Comparison of ENCODE assay signal across 18 cellular contexts in the genomic region with DNA sequence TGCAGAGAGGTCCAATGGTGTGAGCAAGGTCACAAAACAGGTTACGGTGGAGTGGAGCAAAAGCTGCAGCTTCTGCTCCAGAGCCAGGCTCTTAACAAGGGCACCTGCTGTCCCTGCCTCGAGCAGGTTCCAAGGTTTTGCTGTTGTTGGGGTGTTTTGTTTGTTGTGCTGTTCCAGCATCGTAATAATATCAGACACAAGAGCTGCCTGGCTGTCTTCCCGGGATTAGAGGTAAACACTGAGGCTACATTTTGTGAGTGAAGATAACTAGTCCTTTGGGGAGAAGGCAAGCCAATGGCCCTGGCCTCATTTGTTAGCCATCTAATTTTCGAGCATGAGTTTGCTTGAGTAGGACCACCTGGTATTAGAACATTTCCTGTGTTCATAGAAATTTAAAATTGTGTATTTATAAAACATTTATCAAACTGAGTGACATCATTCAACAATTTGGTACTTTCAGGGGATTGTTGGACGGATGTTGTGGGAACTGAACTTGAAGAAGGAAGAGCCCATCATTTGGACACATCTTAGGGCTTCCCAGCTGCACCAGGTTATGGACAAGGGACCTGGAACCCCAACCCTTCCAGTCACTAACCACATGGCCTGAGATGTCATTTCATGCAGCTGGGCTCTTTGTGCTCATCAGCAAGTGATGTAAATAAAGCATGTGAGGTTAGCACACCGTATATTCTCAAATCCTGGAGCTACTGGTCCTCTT.
DNase-seq lines count a peak whose midpoint lies in the region; ATAC-seq and TF ChIP-seq lines count a peak whose summit lies in the region.
"Had no signal": no experiment of that assay in that cellular context is flagged by ENCODE, and none has a peak within 500 bp of the region (broad histone marks: within the 10 kb centered on the region; RNA-seq: fewer than 3 reads in every experiment).

No MANE protein-coding gene starts in this region.

- peak; percentile 5 for DNase-seq in NCI-H345 (lab: John Stamatoyannopoulos, UW)
- DNase-seq in NCI-H345 treated with DMSO at 0.1 percent for 48 hours (lab: John Stamatoyannopoulos, UW; ENCODE audit: unreplicated experiment): no peak
- DNase-seq in DMS53 (lab: John Stamatoyannopoulos, UW): peak; percentile 64
- peak; percentile 88 for DNase-seq in NCI-H2029 treated with DMSO at 0.1 percent for 48 hours (lab: John Stamatoyannopoulos, UW)
- peak; percentile 40 for DNase-seq in left ventricle myocardium inferior
- no peak for DNase-seq in body of pancreas
- no peak for DNase-seq in activated CD8-positive, alpha-beta T cell treated with anti-CD3 and anti-CD28 coated beads for 36 hours
- DNase-seq: 8988T, KBM-7, MV-4-11, NCI-H1436 treated with DMSO at 0.1 percent for 48 hours, NCI-H2171 treated with DMSO at 0.1 percent for 48 hours, NCI-H510A treated with DMSO at 0.1 percent for 48 hours, SW 1271 had no signal

- H3K36me3 ChIP-seq in left ventricle myocardium inferior: no peaks in the 10 kb centered on the region
- no peaks in the 10 kb centered on the region for H3K36me3 ChIP-seq in body of pancreas (replicated peaks in 1 of 2; ENCODE audit: insufficient read depth in 1 of 2, low read depth in 2 of 2)

- no peak overlapping the region for H3K27ac Mint-ChIP-seq in activated CD8-positive, alpha-beta T cell treated with anti-CD3 and anti-CD28 coated beads for 36 hours
- H3K27ac Mint-ChIP-seq: CD14-positive monocyte had no signal

- CTCF ChIA-PET in activated CD8-positive, alpha-beta T cell treated with anti-CD3 and anti-CD28 coated beads for 36 hours (lab: Charles Lee): no interaction called here

- 45 to 55% methylated on average over 7 of the region's 7 CpGs for WGBS in body of pancreas, 2 donors

- H3K27me3 Mint-ChIP-seq in activated CD8-positive, alpha-beta T cell treated with anti-CD3 and anti-CD28 coated beads for 36 hours: no peaks in the 10 kb centered on the region

- no peaks in the 10 kb centered on the region for H3K36me3 Mint-ChIP-seq in activated CD8-positive, alpha-beta T cell treated with anti-CD3 and anti-CD28 coated beads for 36 hours (ENCODE audit: low read depth)
- H3K36me3 Mint-ChIP-seq: CD14-positive monocyte had no signal

- H3K4me1 ChIP-seq in left ventricle myocardium inferior (peaks cover 26% of the 10 kb centered on the region), body of pancreas (peaks cover 6% of the 10 kb centered on the region)

- H3K27ac ChIP-seq in left ventricle myocardium inferior (replicated peaks) (peak overlapping the region; percentile 56), body of pancreas (no peak overlapping the region)

- H3K9me3 ChIP-seq in left ventricle myocardium inferior (replicated peaks) (peaks cover 3% of the 10 kb centered on the region), body of pancreas (no peaks in the 10 kb centered on the region)

- POLR2A ChIA-PET in activated CD8-positive, alpha-beta T cell treated with anti-CD3 and anti-CD28 coated beads for 36 hours (lab: Charles Lee): no interaction called here

- H3K9me3 Mint-ChIP-seq in activated CD8-positive, alpha-beta T cell treated with anti-CD3 and anti-CD28 coated beads for 36 hours: no peaks in the 10 kb centered on the region

- TF ChIP-seq CTCF in left ventricle myocardium inferior (IDR thresholded peaks at IDR 0.05; ENCODE audit: borderline replicate concordance): no peak
- no peak for TF ChIP-seq CTCF in body of pancreas (IDR thresholded peaks at IDR 0.05)
- TF ChIP-seq CTCF in activated CD8-positive, alpha-beta T cell treated with anti-CD3 and anti-CD28 coated beads for 36 hours (IDR thresholded peaks at IDR 0.05): no peak

- intact Hi-C loops in left ventricle myocardium inferior (cut with micrococcal nuclease) (no loop called here), body of pancreas (cut with DNase I) (no loop called here)
- intact Hi-C loops in activated CD8-positive, alpha-beta T cell treated with anti-CD3 and anti-CD28 coated beads for 36 hours (cut with micrococcal nuclease): no loop called here

- H3K4me3 Mint-ChIP-seq in activated CD8-positive, alpha-beta T cell treated with anti-CD3 and anti-CD28 coated beads for 36 hours: no peak overlapping the region
- H3K4me3 Mint-ChIP-seq: CD14-positive monocyte had no signal

- H3K4me3 ChIP-seq in left ventricle myocardium inferior: no peak overlapping the region
- no peak overlapping the region for H3K4me3 ChIP-seq in body of pancreas

- TF ChIP-seq POLR2A in body of pancreas (IDR thresholded peaks at IDR 0.05): no peak

- ATAC-seq in body of pancreas (no peak), HG02759 (IDR thresholded peaks at IDR 0.05; ENCODE audit: unreplicated experiment) (no peak)
- ATAC-seq in activated CD8-positive, alpha-beta T cell treated with anti-CD3 and anti-CD28 coated beads for 36 hours: no peak
- ATAC-seq: HepG2, Panc1 had no signal

- H3K4me1 Mint-ChIP-seq in activated CD8-positive, alpha-beta T cell treated with anti-CD3 and anti-CD28 coated beads for 36 hours (ENCODE audit: low read depth): no peaks in the 10 kb centered on the region
- H3K4me1 Mint-ChIP-seq: CD14-positive monocyte had no signal

- no peaks in the 10 kb centered on the region for H3K27me3 ChIP-seq in left ventricle myocardium inferior (ENCODE audit: low read depth)
- no peaks in the 10 kb centered on the region for H3K27me3 ChIP-seq in body of pancreas

Comparison
In these comparisons a context has a peak if more than half of its experiments do, and no peak if none do; other contexts are left out.
1. DNase-seq: peak in NCI-H345 (single experiment), DMS53 (single experiment), NCI-H2029 treated with DMSO at 0.1 percent for 48 hours (single experiment) and left ventricle myocardium inferior (single experiment); none in NCI-H345 treated with DMSO at 0.1 percent for 48 hours (single experiment), body of pancreas (0 of 4) and activated CD8-positive, alpha-beta T cell treated with anti-CD3 and anti-CD28 coated beads for 36 hours (single experiment).